Comparison of ENCODE assay signal across 1 cellular context in the genomic region with DNA sequence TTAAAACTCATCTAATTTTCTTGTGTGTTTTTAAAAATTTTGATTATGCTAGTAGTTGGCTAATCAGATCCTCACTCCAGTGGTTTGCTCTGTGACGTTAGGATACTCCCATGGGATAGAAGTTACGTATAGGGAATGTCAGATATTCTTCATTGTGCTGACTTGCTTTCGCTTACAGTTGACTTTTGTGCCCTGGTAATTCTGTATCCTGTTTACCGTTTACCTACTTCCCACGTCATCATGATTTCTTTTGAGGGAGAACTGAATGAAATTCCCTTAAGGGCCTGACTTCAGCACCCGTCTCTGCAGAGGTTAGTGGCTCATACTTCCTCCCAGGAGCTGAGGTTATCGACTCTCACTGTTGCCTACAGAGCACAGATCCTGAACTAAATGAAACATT.
TF ChIP-seq lines count a peak whose summit lies in the region.

No MANE protein-coding gene starts in this region.

TF ChIP-seq in IMR-90, 13 proteins besides CTCF, POLR2A, EP300 and RAD21:
- no peak for TF ChIP-seq MAFK (IDR thresholded peaks at IDR 0.05; ENCODE audit: low read depth, low read length)
- TF ChIP-seq FOS (IDR thresholded peaks at IDR 0.05; ENCODE audit: low read depth, low read length): no peak
- no peak for TF ChIP-seq CEBPB (IDR thresholded peaks at IDR 0.05; ENCODE audit: low read depth, low read length)
- TF ChIP-seq BHLHE40 (IDR thresholded peaks at IDR 0.05; ENCODE audit: low read depth, low read length): no peak
- no peak for TF ChIP-seq CHD1 (IDR thresholded peaks at IDR 0.05; ENCODE audit: low read depth, low read length)
- TF ChIP-seq RFX5 (IDR thresholded peaks at IDR 0.05; ENCODE audit: low read depth, low read length): no peak
- TF ChIP-seq SMC3 (IDR thresholded peaks at IDR 0.05; ENCODE audit: low read depth, low read length): no peak
- TF ChIP-seq RCOR1 (IDR thresholded peaks at IDR 0.05; ENCODE audit: insufficient replicate concordance, low read length): no peak
- TF ChIP-seq MXI1 (IDR thresholded peaks at IDR 0.05; ENCODE audit: borderline replicate concordance, low read depth, low read length): no peak
- no peak for TF ChIP-seq MAZ (IDR thresholded peaks at IDR 0.05; ENCODE audit: borderline replicate concordance, low read depth, low read length)
- TF ChIP-seq, protein P1, sequence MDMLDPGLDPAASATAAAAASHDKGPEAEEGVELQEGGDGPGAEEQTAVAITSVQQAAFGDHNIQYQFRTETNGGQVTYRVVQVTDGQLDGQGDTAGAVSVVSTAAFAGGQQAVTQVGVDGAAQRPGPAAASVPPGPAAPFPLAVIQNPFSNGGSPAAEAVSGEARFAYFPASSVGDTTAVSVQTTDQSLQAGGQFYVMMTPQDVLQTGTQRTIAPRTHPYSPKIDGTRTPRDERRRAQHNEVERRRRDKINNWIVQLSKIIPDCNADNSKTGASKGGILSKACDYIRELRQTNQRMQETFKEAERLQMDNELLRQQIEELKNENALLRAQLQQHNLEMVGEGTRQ (IDR thresholded peaks at IDR 0.05; ENCODE audit: low read depth, low read length): no peak
- TF ChIP-seq, protein P2, sequence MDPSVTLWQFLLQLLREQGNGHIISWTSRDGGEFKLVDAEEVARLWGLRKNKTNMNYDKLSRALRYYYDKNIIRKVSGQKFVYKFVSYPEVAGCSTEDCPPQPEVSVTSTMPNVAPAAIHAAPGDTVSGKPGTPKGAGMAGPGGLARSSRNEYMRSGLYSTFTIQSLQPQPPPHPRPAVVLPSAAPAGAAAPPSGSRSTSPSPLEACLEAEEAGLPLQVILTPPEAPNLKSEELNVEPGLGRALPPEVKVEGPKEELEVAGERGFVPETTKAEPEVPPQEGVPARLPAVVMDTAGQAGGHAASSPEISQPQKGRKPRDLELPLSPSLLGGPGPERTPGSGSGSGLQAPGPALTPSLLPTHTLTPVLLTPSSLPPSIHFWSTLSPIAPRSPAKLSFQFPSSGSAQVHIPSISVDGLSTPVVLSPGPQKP (IDR thresholded peaks at IDR 0.05; ENCODE audit: borderline replicate concordance, low read depth, low read length): no peak
- no peak for TF ChIP-seq NFE2L2 (IDR thresholded peaks at IDR 0.05; ENCODE audit: low read depth, low read length)
